Comparison of ENCODE assay signal across 27 cellular contexts in the genomic region with DNA sequence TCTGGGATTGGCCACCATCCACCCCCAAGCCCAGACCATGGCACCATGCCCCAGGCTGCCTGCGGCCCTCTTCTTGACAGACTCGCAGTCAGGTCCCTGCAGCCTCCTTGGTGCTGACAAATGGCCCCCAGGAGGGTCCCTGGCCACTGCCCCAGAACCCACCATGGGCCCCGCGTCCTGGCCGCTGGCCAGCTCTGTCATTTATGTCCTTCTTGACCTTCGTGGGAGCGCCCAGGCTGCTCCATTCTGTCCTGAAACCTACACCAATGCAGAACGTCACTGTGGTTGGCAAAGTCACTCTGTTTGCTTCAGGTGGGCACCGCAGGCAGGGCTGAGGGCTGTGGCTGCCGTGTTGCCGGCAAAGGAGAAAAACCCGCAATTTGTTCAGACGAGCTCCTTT. TPM values are rescaled to one million over a fixed set of nuclear protein-coding genes. Genes with fewer than 3 reads are reported as not detected.
DNase-seq lines count a peak whose midpoint lies in the region; ATAC-seq, FAIRE-seq and TF ChIP-seq lines count a peak whose summit lies in the region.
"Had no signal": no experiment of that assay in that cellular context is flagged by ENCODE, and none has a peak within 500 bp of the region (broad histone marks: within the 10 kb centered on the region; RNA-seq: fewer than 3 reads in every experiment).

No MANE protein-coding gene starts in this region.

- no peak overlapping the region for H3K18ac ChIP-seq in neuronal stem cell (ENCODE audit: low read length)

- H2AFZ ChIP-seq in K562 (ENCODE audit: low read depth, low read length), result no peak overlapping the region
- H2AFZ ChIP-seq in neuronal stem cell (ENCODE audit: low read length), result no peak overlapping the region

- no peak for TF ChIP-seq CTCF in K562 (IDR thresholded peaks at IDR 0.05 in 2 of 3, conservative IDR thresholded peaks at IDR 0.05 in 1 of 3; ENCODE audit: insufficient read depth in 2 of 3, low read depth in 1 of 3, low read length in 3 of 3)
- TF ChIP-seq CTCF in chondrocyte (IDR thresholded peaks at IDR 0.05), result no peak

- H3K4ac ChIP-seq in neuronal stem cell (ENCODE audit: low read length), result no peak overlapping the region

- H3K4me2 ChIP-seq in BLaER1 (peak overlapping the region; percentile 57), K562 (ENCODE audit: insufficient read depth, low read length) (no peak overlapping the region), neuronal stem cell (ENCODE audit: insufficient read depth, low read length, poor library complexity, severe bottlenecking) (no peak overlapping the region)

- no peaks in the 10 kb centered on the region for H4K20me1 ChIP-seq in BLaER1
- H4K20me1 ChIP-seq in K562 (replicated peaks; ENCODE audit: control insufficient read depth, insufficient read depth, low read length), result no peaks in the 10 kb centered on the region; the same call in 1 of the 2 replicates

- TF ChIP-seq RAD21 in K562 (CRISPR knock-in tag; conservative IDR thresholded peaks at IDR 0.05 in 1 of 2, IDR thresholded peaks at IDR 0.05 in 1 of 2), result no peak

- H3K9me3 Mint-ChIP-seq in chondrocyte (ENCODE audit: low read depth), result no peaks in the 10 kb centered on the region
- H3K9me3 Mint-ChIP-seq: CD4-positive, CD25-positive, alpha-beta regulatory T cell; CD8-positive, alpha-beta T cell; HFFc6 had no signal

- H3K27ac ChIP-seq in BLaER1, result no peak overlapping the region
- no peak overlapping the region for H3K27ac ChIP-seq in K562 (ENCODE audit: extremely low read depth, low read depth, low read length)
- no peak overlapping the region for H3K27ac ChIP-seq in neuronal stem cell (replicated peaks; ENCODE audit: low read length)
- H3K27ac ChIP-seq: 22Rv1, C4-2B had no signal

- H3K4me1 Mint-ChIP-seq in chondrocyte (ENCODE audit: low read depth), result peaks cover 12% of the 10 kb centered on the region

- no peak overlapping the region for H2BK15ac ChIP-seq in neuronal stem cell (ENCODE audit: low read length)

- WGBS in K562 (ENCODE audit: insufficient coverage, low coverage, missing lambda C conversion rate), result 5% methylated on average over 13 of the region's 13 CpGs
- no CpG with 5 or more reads among the region's 13 CpGs for WGBS in neuronal stem cell (ENCODE audit: extremely low coverage in 2 of 2, insufficient read length in 2 of 2, insufficient replicate concordance in 1 of 2), 2 donors

- FAIRE-seq in K562 (lab: Jason Lieb, UNC), result no peak
- FAIRE-seq: A204.1, D721Med, GM12891, GM18507, H54 had no signal

- peak overlapping the region; percentile 33 for H2AK5ac ChIP-seq in neuronal stem cell (ENCODE audit: low read depth, low read length)

- H2BK12ac ChIP-seq in neuronal stem cell (ENCODE audit: low read length), result no peak overlapping the region

- H3K4me1 ChIP-seq in BLaER1, result peaks cover 41% of the 10 kb centered on the region
- peaks cover 3 to 22% of the 10 kb centered on the region in 2 experiments; a peak in 4 of 5 replicates for H3K4me1 ChIP-seq in K562 (replicated peaks in 1 of 2; ENCODE audit: control insufficient read depth in 2 of 2, insufficient read depth in 2 of 2, low read length in 2 of 2)
- H3K4me1 ChIP-seq in neuronal stem cell (ENCODE audit: control insufficient read depth in 2 of 2, insufficient read depth in 1 of 2, low read depth in 1 of 2, low read length in 2 of 2), result peaks cover 1 to 7% of the 10 kb centered on the region in 2 donors

- H3K9me1 ChIP-seq in K562 (ENCODE audit: control insufficient read depth, insufficient read depth, low read length), result no peaks in the 10 kb centered on the region

- no peaks in the 10 kb centered on the region for H3K36me3 Mint-ChIP-seq in chondrocyte (ENCODE audit: low read depth)
- H3K36me3 Mint-ChIP-seq: CD4-positive, CD25-positive, alpha-beta regulatory T cell; CD8-positive, alpha-beta T cell had no signal

- CTCF ChIA-PET in K562 (lab: Yijun Ruan, JAX; ENCODE audit: low intra/inter-chr PET ratio), result no interaction called here

- no peak overlapping the region for H3K14ac ChIP-seq in neuronal stem cell (ENCODE audit: low read length)

- BruUV-seq in K562 (replicated peaks; lab: Mats Ljungman, UMichigan), result no TSS peak

- DNase-seq in NCI-H1092 treated with DMSO at 0.1 percent for 48 hours (lab: John Stamatoyannopoulos, UW) (peak; percentile 26), NCI-H1092 (lab: John Stamatoyannopoulos, UW) (no peak), K562 (ENCODE audit: extremely low read depth in 1 of 4, low spot score in 3 of 4) (no peak), neuronal stem cell (ENCODE audit: low spot score) (no peak), chondrocyte (ENCODE audit: low spot score) (no peak), mucosa of gallbladder (ENCODE audit: low spot score) (no peak), mesenteric fat pad (ENCODE audit: low spot score) (no peak)
- DNase-seq: AML-193; BE2C; Caco-2; CD4-positive, CD25-positive, alpha-beta regulatory T cell; CD8-positive, alpha-beta T cell; DMS 273 treated with DMSO at 0.1 percent for 48 hours; DMS79; EL; GF-D8; GOT3; HFFc6 had no signal

- TF ChIP-seq EP300 in K562 (IDR thresholded peaks at IDR 0.05; ENCODE audit: low read length), result no peak

- intact Hi-C loops in K562 (cut with micrococcal nuclease), result loop anchor here (10.0 kb wide), 1 partner anchor 212 kb away; no protein-coding TSS in a partner anchor

- peaks cover 3% of the 10 kb centered on the region for H3K27me3 Mint-ChIP-seq in chondrocyte (ENCODE audit: low read depth)

- H3K4me3 Mint-ChIP-seq in chondrocyte (ENCODE audit: unreplicated experiment), result no peak overlapping the region
- H3K4me3 Mint-ChIP-seq: CD4-positive, CD25-positive, alpha-beta regulatory T cell; CD8-positive, alpha-beta T cell; HFFc6 had no signal

- no peak for TF ChIP-seq POLR2A in K562 (conservative IDR thresholded peaks at IDR 0.05)

- H3K79me1 ChIP-seq in neuronal stem cell (ENCODE audit: low read depth, low read length), result no peaks in the 10 kb centered on the region

- in situ Hi-C loops in K562 (cut with MboI), result no loop called here

- H2BK120ac ChIP-seq in neuronal stem cell (ENCODE audit: low read depth, low read length), result no peak overlapping the region

- no peak overlapping the region for H3K27ac Mint-ChIP-seq in chondrocyte (ENCODE audit: unreplicated experiment)
- H3K27ac Mint-ChIP-seq: CD4-positive, CD25-positive, alpha-beta regulatory T cell; CD8-positive, alpha-beta T cell; HFFc6 had no signal

- no peaks in the 10 kb centered on the region for H3K79me2 ChIP-seq in K562 (ENCODE audit: control insufficient read depth, insufficient read depth, low read length)

- no peak overlapping the region for H4K91ac ChIP-seq in neuronal stem cell (ENCODE audit: low read depth, low read length, poor library complexity)

- H4K8ac ChIP-seq in neuronal stem cell (ENCODE audit: low read depth, low read length), result no peak overlapping the region

- ATAC-seq in K562, result no peak
- ATAC-seq: CD8-positive, alpha-beta T cell had no signal

- H3K9me3 ChIP-seq in BLaER1 (peaks cover 24% of the 10 kb centered on the region), K562 (replicated peaks; ENCODE audit: control insufficient read depth, insufficient read depth, low read depth, low read length) (no peaks in the 10 kb centered on the region), neuronal stem cell (replicated peaks in 1 of 2; ENCODE audit: control insufficient read depth in 2 of 2, insufficient read depth in 1 of 2, low read depth in 1 of 2, low read length in 2 of 2) (peaks cover 0 to 2% of the 10 kb centered on the region in 2 donors)
- H3K9me3 ChIP-seq: BE2C had no signal

- H3K4me3 ChIP-seq in BLaER1 (no peak overlapping the region), K562 (no peak overlapping the region), neuronal stem cell (ENCODE audit: low read length in 2 of 2) (no peak overlapping the region)
- H3K4me3 ChIP-seq: HAP-1 had no signal

- H3K9ac ChIP-seq in BLaER1, result no peak overlapping the region
- H3K9ac ChIP-seq in K562 (ENCODE audit: insufficient read depth in 1 of 2, low read depth in 2 of 2, low read length in 2 of 2), result no peak overlapping the region
- no peak overlapping the region for H3K9ac ChIP-seq in neuronal stem cell (ENCODE audit: low read depth, low read length, poor library complexity)

- POLR2A ChIA-PET in K562 (lab: Yijun Ruan, JAX), result no interaction called here

- no peak overlapping the region for H3K23ac ChIP-seq in neuronal stem cell (ENCODE audit: low read depth, low read length, poor library complexity)

- no peak overlapping the region for H2BK5ac ChIP-seq in neuronal stem cell (ENCODE audit: low read length)

- no peaks in the 10 kb centered on the region for H3K36me3 ChIP-seq in BLaER1
- H3K36me3 ChIP-seq in K562 (ENCODE audit: control insufficient read depth, insufficient read depth, low read length), result no peaks in the 10 kb centered on the region
- H3K36me3 ChIP-seq in neuronal stem cell (replicated peaks in 1 of 2; ENCODE audit: control insufficient read depth in 2 of 2, insufficient read depth in 2 of 2, low read length in 2 of 2), result no peaks in the 10 kb centered on the region
- H3K36me3 ChIP-seq: BE2C, HAP-1 had no signal

- no peaks in the 10 kb centered on the region for H3K27me3 ChIP-seq in BLaER1
- H3K27me3 ChIP-seq in K562 (ENCODE audit: control insufficient read depth in 2 of 2, insufficient read depth in 2 of 2, low read length in 2 of 2), result peaks cover 3 to 11% of the 10 kb centered on the region in 2 experiments; a peak in 2 of 5 replicates
- H3K27me3 ChIP-seq in neuronal stem cell (ENCODE audit: control insufficient read depth in 3 of 3, insufficient read depth in 3 of 3, low read depth in 1 of 3, low read length in 3 of 3), result peaks cover 0 to 11% (median 6%) of the 10 kb centered on the region in 3 experiments
- H3K27me3 ChIP-seq: BE2C had no signal

RNA-seq across cellular contexts. Expression of gene SLC29A4, which starts 39.4 kb away (rescaled TPM):
- total RNA-seq in K562 (2011; cell fraction: chromatin; rRNA removed; ENCODE audit: low replicate concordance), result 2.7 and 9.3 TPM in 2 replicates
- 2.4 and 3.3 TPM in 2 replicates for total RNA-seq in K562 (2011; cell fraction: nucleolus; rRNA removed)
- total RNA-seq in K562 (2011; cell fraction: nucleoplasm; rRNA removed), result 3.4 and 3.6 TPM in 2 replicates
- total RNA-seq in K562 (2014; rRNA removed) (0.77 and 2.3 TPM in 2 replicates), K562 (2014; rRNA removed; fragmentation: Illumina TruSeq; extraction: Trizol) (0.03 and 0.29 TPM in 2 replicates), K562 (2015; rRNA removed; fragmentation: Illumina TruSeq; extraction: Trizol) (0.14 and 0.19 TPM in 2 replicates), K562 (2021) (1.2 and 1.4 TPM in 2 replicates), chondrocyte (6.6 to 10.4 TPM (median 9.7 TPM) in 3 replicates), mucosa of gallbladder (6.0 TPM), mesenteric fat pad (38.2 TPM)
- polyA plus RNA-seq in K562 (2011; rRNA removed) (1.1 and 1.2 TPM in 2 replicates), K562 (2014; fragmentation: Illumina TruSeq; extraction: Trizol) (0.37 and 1.1 TPM in 2 replicates), K562 (2014; fragmentation: Nextera tagmentation; extraction: Ambion mirVana) (under 1 TPM; 0.01 to 0.03 TPM), K562 (2014; rRNA removed) (0.82 and 1.2 TPM in 2 replicates)
- 0.80 and 4.7 TPM in 2 replicates for polyA plus RNA-seq in K562 (2011; cell fraction: cytosol; rRNA removed)
- 1.7 and 4.8 TPM in 2 replicates for polyA plus RNA-seq in K562 (2011; cell fraction: nucleus; rRNA removed)
- 0.60 and 0.78 TPM in 2 replicates for polyA plus RNA-seq in K562 (2012)
- polyA minus RNA-seq in K562 (2011; rRNA and poly(A)+ RNA removed), result 0.36 and 2.3 TPM in 2 replicates
- 0.86 and 4.1 TPM in 2 replicates for polyA minus RNA-seq in K562 (2011; cell fraction: cytosol; rRNA and poly(A)+ RNA removed)
- polyA minus RNA-seq in K562 (2011; cell fraction: nucleus; rRNA and poly(A)+ RNA removed), result 0.44 and 0.54 TPM in 2 replicates
- 29.0 TPM for polyA plus RNA-seq in neuronal stem cell (2013, experiment 1 of 2)
- 28.9 TPM for polyA plus RNA-seq in neuronal stem cell (2013, experiment 2 of 2)

RNA-seq across cellular contexts. Expression of gene WIPI2, which starts 53.3 kb away (rescaled TPM):
- total RNA-seq in K562 (2011; cell fraction: chromatin; rRNA removed; ENCODE audit: low replicate concordance), result 86.3 and 128 TPM in 2 replicates
- total RNA-seq in K562 (2011; cell fraction: nucleolus; rRNA removed), result 52.8 and 55.0 TPM in 2 replicates
- 72.4 and 86.7 TPM in 2 replicates for total RNA-seq in K562 (2011; cell fraction: nucleoplasm; rRNA removed)
- total RNA-seq in K562 (2014; rRNA removed) (40.0 and 41.1 TPM in 2 replicates), K562 (2014; rRNA removed; fragmentation: Illumina TruSeq; extraction: Trizol) (33.9 and 39.1 TPM in 2 replicates), K562 (2015; rRNA removed; fragmentation: Illumina TruSeq; extraction: Trizol) (31.7 and 35.1 TPM in 2 replicates), K562 (2021) (55.0 and 59.4 TPM in 2 replicates), chondrocyte (61.0 to 68.0 TPM (median 61.6 TPM) in 3 replicates), mucosa of gallbladder (61.4 TPM), mesenteric fat pad (65.9 TPM)
- polyA plus RNA-seq in K562 (2011; rRNA removed) (91.6 and 92.9 TPM in 2 replicates), K562 (2014; fragmentation: Illumina TruSeq; extraction: Trizol) (53.2 and 54.7 TPM in 2 replicates), K562 (2014; fragmentation: Nextera tagmentation; extraction: Ambion mirVana) (1 to 10 TPM; 7.9 to 8.0 TPM), K562 (2014; rRNA removed) (56.2 and 60.8 TPM in 2 replicates)
- 66.6 and 81.7 TPM in 2 replicates for polyA plus RNA-seq in K562 (2011; cell fraction: cytosol; rRNA removed)
- polyA plus RNA-seq in K562 (2011; cell fraction: nucleus; rRNA removed), result 67.1 and 70.4 TPM in 2 replicates
- polyA plus RNA-seq in K562 (2012), result 39.4 and 51.1 TPM in 2 replicates
- 69.6 and 84.3 TPM in 2 replicates for polyA minus RNA-seq in K562 (2011; rRNA and poly(A)+ RNA removed)
- polyA minus RNA-seq in K562 (2011; cell fraction: cytosol; rRNA and poly(A)+ RNA removed), result 45.9 and 52.1 TPM in 2 replicates
- polyA minus RNA-seq in K562 (2011; cell fraction: nucleus; rRNA and poly(A)+ RNA removed), result 21.1 and 32.7 TPM in 2 replicates
- 94.0 TPM for polyA plus RNA-seq in neuronal stem cell (2013, experiment 1 of 2)
- 102 TPM for polyA plus RNA-seq in neuronal stem cell (2013, experiment 2 of 2)
